ENCODE assay signal across 19 cellular contexts in the genomic region with DNA sequence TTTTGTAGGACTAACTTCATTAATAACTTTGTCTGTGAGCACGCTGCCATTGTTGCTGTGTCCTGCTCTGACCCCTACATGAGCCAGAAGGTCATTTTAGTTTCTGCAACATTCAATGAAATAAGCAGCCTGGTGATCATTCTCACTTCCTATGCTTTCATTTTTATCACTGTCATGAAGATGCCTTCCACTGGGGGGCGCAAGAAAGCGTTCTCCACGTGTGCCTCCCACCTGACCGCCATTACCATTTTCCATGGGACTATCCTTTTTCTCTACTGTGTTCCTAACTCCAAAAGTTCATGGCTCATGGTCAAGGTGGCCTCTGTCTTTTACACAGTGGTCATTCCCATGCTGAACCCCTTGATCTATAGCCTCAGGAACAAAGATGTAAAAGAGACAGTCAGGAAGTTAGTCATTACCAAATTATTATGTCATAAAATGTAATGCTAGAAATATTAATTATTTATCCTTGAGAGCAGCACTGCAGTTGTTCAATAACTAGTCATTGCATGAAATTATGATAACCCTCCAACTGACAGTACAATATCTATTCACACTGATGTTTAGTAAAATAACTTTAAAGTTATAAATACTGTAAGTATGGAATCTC. TPM values are rescaled to one million over a fixed set of nuclear protein-coding genes. Genes with fewer than 3 reads are reported as not detected.
A peak's percentile ranks its signal among the peaks of the same experiment; 100 is the strongest.
DNase-seq lines count a peak whose midpoint lies in the region; ATAC-seq and TF ChIP-seq lines count a peak whose summit lies in the region.
"Had no signal": no experiment of that assay in that cellular context is flagged by ENCODE, and none has a peak within 500 bp of the region (broad histone marks: within the 10 kb centered on the region; RNA-seq: fewer than 3 reads in every experiment).

No MANE protein-coding gene starts in this region.

- H3K4me3 ChIP-seq in GM12865 (ENCODE audit: low read depth, low read length), result no peak overlapping the region
- H3K4me3 ChIP-seq in LNCaP clone FGC (ENCODE audit: low read depth, low read length), result no peak overlapping the region
- H3K4me3 ChIP-seq in WERI-Rb-1 (ENCODE audit: low read depth, low read length), result no peak overlapping the region
- H3K4me3 ChIP-seq: BLaER1, lower lobe of right lung had no signal

- no peak for ATAC-seq in GM21529 (IDR thresholded peaks at IDR 0.05; ENCODE audit: unreplicated experiment)
- no peak for ATAC-seq in GM18511 (IDR thresholded peaks at IDR 0.05; ENCODE audit: unreplicated experiment)
- no peak for ATAC-seq in left lobe of liver
- ATAC-seq: lower lobe of right lung had no signal

- DNase-seq in GM12865 (ENCODE audit: low read depth), result peak; percentile 13
- no peak for DNase-seq in LNCaP clone FGC (ENCODE audit: low read depth)
- DNase-seq in WERI-Rb-1, result peak; percentile 13
- DNase-seq in GM10266 (ENCODE audit: extremely low spot score), result no peak
- no peak for DNase-seq in left lobe of liver (ENCODE audit: low spot score)
- DNase-seq: activated CD4-positive, alpha-beta T cell treated with anti-CD3 and anti-CD28 coated beads, Interleukin-2, amount 10 ng/mL, durations not matched to agents 7 days and 5 days; amniotic stem cell; HCEC 1CT; lower lobe of right lung; NCI-H226; T-helper 2 cell had no signal

- TF ChIP-seq CTCF in C4-2B (conservative IDR thresholded peaks at IDR 0.05), result peak; percentile 54
- TF ChIP-seq CTCF in GM12865 (IDR thresholded peaks at IDR 0.05; ENCODE audit: insufficient read depth, low read depth, low read length, missing control alignments), result peak; percentile 18
- TF ChIP-seq CTCF in LNCaP clone FGC (IDR thresholded peaks at IDR 0.05; ENCODE audit: control insufficient read depth, extremely low read depth, insufficient read depth), result peak; percentile 45
- TF ChIP-seq CTCF in WERI-Rb-1 (IDR thresholded peaks at IDR 0.05; ENCODE audit: low read depth, low read length), result peak; percentile 39; the same call in 1 of the 2 replicates
- no peak for TF ChIP-seq CTCF in GM10266 (IDR thresholded peaks at IDR 0.05; ENCODE audit: control insufficient read depth, insufficient read depth, low read depth, missing control alignments)

- H3K36me3 ChIP-seq in WERI-Rb-1, result no peaks in the 10 kb centered on the region
- H3K36me3 ChIP-seq: BLaER1, lower lobe of right lung had no signal

- H3K27ac ChIP-seq in C4-2B, result no peak overlapping the region
- H3K27ac ChIP-seq in WERI-Rb-1, result no peak overlapping the region
- H3K27ac ChIP-seq: BLaER1, lower lobe of right lung had no signal

- H3K27me3 ChIP-seq in WERI-Rb-1 (ENCODE audit: insufficient read depth, low read depth, severe bottlenecking), result peaks cover 22% of the 10 kb centered on the region
- H3K27me3 ChIP-seq: BLaER1 had no signal

- H3K9me3 ChIP-seq in WERI-Rb-1 (ENCODE audit: severe bottlenecking), result no peaks in the 10 kb centered on the region
- H3K9me3 ChIP-seq: BLaER1, lower lobe of right lung had no signal

RNA-seq across cellular contexts. Expression of gene OR5D13, which starts 46.4 kb away (rescaled TPM):
- total RNA-seq in left lobe of liver, result not detected
- total RNA-seq: activated CD4-positive, alpha-beta T cell treated with anti-CD3 and anti-CD28 coated beads, Interleukin-2, amount 10 ng/mL, durations not matched to agents 7 days and 5 days; activated T-helper 1 cell treated with anti-CD3 and anti-CD28 coated beads, Interleukin-12 subunit alpha, Interleukin-12 subunit beta, Interleukin-2, Interleukin-4 antibody, amounts not matched to agents 30 ng/mL and 10 ng/mL and 1 ng/mL, durations not matched to agents 14 hours and 24 hours and 36 hours; frontal cortex; lower lobe of right lung; M059J; renal cortical epithelial cell had no signal

Comparison
In these comparisons a context has a peak if more than half of its experiments do, and no peak if none do; other contexts are left out.
1. DNase-seq: peak in GM12865 (single experiment) and WERI-Rb-1 (single experiment); none in LNCaP clone FGC (single experiment), GM10266 (single experiment) and left lobe of liver (single experiment).